In the genomic region with DNA sequence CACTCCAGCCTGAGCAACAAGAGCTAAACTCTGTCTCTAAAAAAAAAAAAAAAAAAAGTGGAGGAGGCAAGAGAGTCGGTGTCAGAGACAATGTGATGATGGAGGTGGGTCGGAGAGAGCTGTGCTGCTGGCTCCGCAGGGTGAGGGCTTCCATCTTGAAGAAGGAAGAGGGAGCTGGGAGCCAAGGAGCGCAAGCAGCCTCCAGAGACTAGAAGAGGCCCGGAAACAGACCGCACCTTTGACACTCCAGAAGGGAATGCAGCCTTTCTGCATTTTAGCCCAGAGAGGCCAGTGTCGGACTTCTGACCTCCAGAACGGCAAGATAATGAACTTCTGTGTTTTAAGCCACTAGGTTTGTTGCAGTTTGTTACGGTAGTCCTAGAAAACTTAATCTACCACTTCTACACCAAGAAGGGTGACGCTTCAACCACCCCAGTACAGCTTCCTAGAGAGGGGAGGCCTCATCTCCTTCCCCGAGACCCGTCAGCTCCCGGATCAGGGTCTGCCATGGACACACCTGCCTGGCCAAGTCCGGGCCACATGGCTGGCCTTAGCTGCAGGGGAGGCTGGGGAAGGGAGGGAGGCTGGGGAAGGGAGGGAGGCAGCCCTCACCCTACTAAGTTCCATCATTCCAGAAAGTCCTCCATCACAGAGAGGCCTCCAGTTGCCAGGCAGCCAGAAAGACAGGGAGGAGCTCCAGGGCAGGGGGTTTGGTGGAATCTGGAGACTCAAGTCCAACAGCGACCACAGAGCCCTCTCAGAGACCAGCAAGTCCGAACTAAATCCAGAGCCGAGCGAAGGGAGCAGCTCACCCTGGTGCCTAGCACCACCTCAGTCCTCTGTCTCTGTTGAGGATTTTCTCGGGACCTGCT, we compare ENCODE assay signal across 18 cellular contexts. TPM values are rescaled to one million over a fixed set of nuclear protein-coding genes. Genes with fewer than 3 reads are reported as not detected.
DNase-seq lines count a peak whose midpoint lies in the region; ATAC-seq and TF ChIP-seq lines count a peak whose summit lies in the region.
"Had no signal": no experiment of that assay in that cellular context is flagged by ENCODE, and none has a peak within 500 bp of the region (broad histone marks: within the 10 kb centered on the region; RNA-seq: fewer than 3 reads in every experiment).

No MANE protein-coding gene starts in this region.

- intact Hi-C loops in tibial artery (cut with DNase I; ENCODE audit: low total_unique reads), result no loop called here

- no peaks in the 10 kb centered on the region for H3K36me3 Mint-ChIP-seq in activated naive CD4-positive, alpha-beta T cell treated with anti-CD3 and anti-CD28 coated beads, Interleukin-2, amount 10 ng/mL, durations not matched to agents 7 days and 5 days
- H3K36me3 Mint-ChIP-seq in activated naive CD4-positive, alpha-beta T cell treated with anti-CD3 and anti-CD28 coated beads, Interleukin-2, amount 50 U/mL, for 72 hours, result no peaks in the 10 kb centered on the region
- H3K36me3 Mint-ChIP-seq: stimulated activated naive B cell treated with anti-CD40 and anti-IgM and Interleukin-4, amounts not matched to agents 10 μg/mL and 1 μg/mL and 100 μg/mL, for 72 hours had no signal

- no peaks in the 10 kb centered on the region for H3K9me3 ChIP-seq in RWPE2 (ENCODE audit: severe bottlenecking)
- no peaks in the 10 kb centered on the region for H3K9me3 ChIP-seq in tibial artery
- H3K9me3 ChIP-seq: HAP-1, prostate gland had no signal

- H3K27ac ChIP-seq in RWPE2 (ENCODE audit: poor library complexity, severe bottlenecking), result no peak overlapping the region
- no peak overlapping the region for H3K27ac ChIP-seq in tibial artery
- H3K27ac ChIP-seq: prostate gland had no signal

- H3K4me3 ChIP-seq in RWPE2 (ENCODE audit: severe bottlenecking), result no peak overlapping the region
- no peak overlapping the region for H3K4me3 ChIP-seq in tibial artery
- H3K4me3 ChIP-seq: HAP-1, prostate gland had no signal

- H3K36me3 ChIP-seq in RWPE2 (ENCODE audit: low read depth) (no peaks in the 10 kb centered on the region), tibial artery (no peaks in the 10 kb centered on the region)
- H3K36me3 ChIP-seq: HAP-1, prostate gland had no signal

- H3K4me1 Mint-ChIP-seq in activated naive CD4-positive, alpha-beta T cell treated with anti-CD3 and anti-CD28 coated beads, Interleukin-2, amount 10 ng/mL, durations not matched to agents 7 days and 5 days, result no peaks in the 10 kb centered on the region
- H3K4me1 Mint-ChIP-seq: stimulated activated naive B cell treated with anti-CD40 and anti-IgM and Interleukin-4, amounts not matched to agents 10 μg/mL and 1 μg/mL and 100 μg/mL, for 72 hours had no signal

- no peak overlapping the region for H3K27ac Mint-ChIP-seq in activated naive CD4-positive, alpha-beta T cell treated with anti-CD3 and anti-CD28 coated beads, Interleukin-2, amount 10 ng/mL, durations not matched to agents 7 days and 5 days
- H3K27ac Mint-ChIP-seq in activated naive CD4-positive, alpha-beta T cell treated with anti-CD3 and anti-CD28 coated beads, Interleukin-2, amount 50 U/mL, for 72 hours, result no peak overlapping the region
- H3K27ac Mint-ChIP-seq: stimulated activated naive B cell treated with anti-CD40 and anti-IgM and Interleukin-4, amounts not matched to agents 10 μg/mL and 1 μg/mL and 100 μg/mL, for 72 hours had no signal

- TF ChIP-seq CTCF in RWPE2 (IDR thresholded peaks at IDR 0.05; ENCODE audit: poor library complexity, severe bottlenecking) (no peak), tibial artery (IDR thresholded peaks at IDR 0.05) (no peak)

- DNase-seq in activated naive CD4-positive, alpha-beta T cell treated with anti-CD3 and anti-CD28 coated beads, Interleukin-2, amount 10 ng/mL, durations not matched to agents 7 days and 5 days, result peak; percentile 15
- no peak for DNase-seq in activated naive CD4-positive, alpha-beta T cell treated with anti-CD3 and anti-CD28 coated beads, Interleukin-2, amount 50 U/mL, for 72 hours (ENCODE audit: low spot score in 2 of 2)
- DNase-seq in RWPE2 (ENCODE audit: low spot score) (peak; percentile 39), mesenteric fat pad (ENCODE audit: low spot score) (peak; percentile 77), tibial artery (peak; percentile 9 to 23), DMS53 (lab: John Stamatoyannopoulos, UW) (no peak), NCI-H524 treated with DMSO at 0.1 percent for 48 hours (lab: John Stamatoyannopoulos, UW) (no peak), mucosa of gallbladder (ENCODE audit: low spot score) (no peak)
- DNase-seq: foreskin fibroblast; KBM-7; NCI-H1092; OCI-M1; stimulated activated naive B cell treated with anti-CD40 and anti-IgM and Interleukin-4, amounts not matched to agents 10 μg/mL and 1 μg/mL and 100 μg/mL, for 72 hours had no signal

- H3K4me1 ChIP-seq in RWPE2 (ENCODE audit: insufficient read depth, poor library complexity, severe bottlenecking), result no peaks in the 10 kb centered on the region
- no peaks in the 10 kb centered on the region for H3K4me1 ChIP-seq in tibial artery
- H3K4me1 ChIP-seq: HAP-1, prostate gland had no signal

- ATAC-seq in activated naive CD4-positive, alpha-beta T cell treated with anti-CD3 and anti-CD28 coated beads, Interleukin-2, amount 50 U/mL, for 72 hours, result no peak
- no peak for ATAC-seq in RWPE2 (ENCODE audit: low read depth)
- ATAC-seq: stimulated activated naive B cell treated with anti-CD40 and anti-IgM and Interleukin-4, amounts not matched to agents 10 μg/mL and 1 μg/mL and 100 μg/mL, for 72 hours had no signal

- H3K27me3 ChIP-seq in RWPE2 (ENCODE audit: insufficient read depth, poor library complexity, severe bottlenecking) (peaks cover 62% of the 10 kb centered on the region), tibial artery (peaks cover 0 to 69% of the 10 kb centered on the region in 2 donors)

- CTCF ChIA-PET in activated naive CD4-positive, alpha-beta T cell treated with anti-CD3 and anti-CD28 coated beads, Interleukin-2, amount 10 ng/mL, durations not matched to agents 7 days and 5 days (lab: Charles Lee), result no interaction called here

- H3K9me3 Mint-ChIP-seq in activated naive CD4-positive, alpha-beta T cell treated with anti-CD3 and anti-CD28 coated beads, Interleukin-2, amount 10 ng/mL, durations not matched to agents 7 days and 5 days, result peaks cover 11% of the 10 kb centered on the region
- peaks cover 0 to 6% of the 10 kb centered on the region in 2 donors for H3K9me3 Mint-ChIP-seq in activated naive CD4-positive, alpha-beta T cell treated with anti-CD3 and anti-CD28 coated beads, Interleukin-2, amount 50 U/mL, for 72 hours

- H3K4me3 Mint-ChIP-seq in activated naive CD4-positive, alpha-beta T cell treated with anti-CD3 and anti-CD28 coated beads, Interleukin-2, amount 10 ng/mL, durations not matched to agents 7 days and 5 days, result no peak overlapping the region
- H3K4me3 Mint-ChIP-seq: stimulated activated naive B cell treated with anti-CD40 and anti-IgM and Interleukin-4, amounts not matched to agents 10 μg/mL and 1 μg/mL and 100 μg/mL, for 72 hours had no signal

- peaks cover 8% of the 10 kb centered on the region for H3K27me3 Mint-ChIP-seq in activated naive CD4-positive, alpha-beta T cell treated with anti-CD3 and anti-CD28 coated beads, Interleukin-2, amount 10 ng/mL, durations not matched to agents 7 days and 5 days

RNA-seq across cellular contexts. Expression of a gene that starts 13.2 kb away (rescaled TPM):
- not detected for total RNA-seq in activated naive CD4-positive, alpha-beta T cell treated with anti-CD3 and anti-CD28 coated beads, Interleukin-2, amount 50 U/mL, for 72 hours
- total RNA-seq in mesenteric fat pad (0.45 TPM), mucosa of gallbladder (0.23 TPM)
- total RNA-seq: liver, myocyte, SK-MEL-5 had no signal

Comparison
In these comparisons a context has a peak if more than half of its experiments do, and no peak if none do; other contexts are left out.
1. DNase-seq: peak in activated naive CD4-positive, alpha-beta T cell treated with anti-CD3 and anti-CD28 coated beads, Interleukin-2, amount 10 ng/mL, durations not matched to agents 7 days and 5 days (single experiment), RWPE2 (single experiment), mesenteric fat pad (single experiment) and tibial artery (2 of 2); none in activated naive CD4-positive, alpha-beta T cell treated with anti-CD3 and anti-CD28 coated beads, Interleukin-2, amount 50 U/mL, for 72 hours (0 of 2), DMS53 (single experiment), NCI-H524 treated with DMSO at 0.1 percent for 48 hours (single experiment) and mucosa of gallbladder (single experiment).